Comparison of ENCODE assay signal across 1 cellular context in the genomic region with DNA sequence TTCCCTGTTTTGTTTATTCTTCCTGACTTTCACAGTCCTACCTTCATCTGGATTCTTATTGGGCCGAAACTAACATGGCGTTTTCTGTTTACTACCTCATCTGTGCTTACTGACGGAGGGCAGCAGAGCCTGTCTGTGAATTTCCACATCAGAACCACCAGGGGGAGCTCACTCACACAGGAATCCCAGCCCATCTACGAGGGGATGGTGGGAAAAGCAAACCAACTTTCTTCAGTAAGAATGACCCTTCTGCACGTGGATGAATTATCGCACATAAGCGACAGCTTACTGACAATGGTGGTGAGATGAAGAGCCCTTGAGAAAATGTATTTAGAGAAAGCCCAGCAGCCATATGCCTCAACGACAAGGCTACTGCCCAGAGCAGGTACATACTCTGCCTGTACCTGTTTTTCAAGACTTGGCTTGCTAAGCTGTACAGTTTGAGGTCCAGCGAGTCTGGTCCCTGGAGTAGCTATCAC.
TF ChIP-seq lines count a peak whose summit lies in the region.

No MANE protein-coding gene starts in this region.

TF ChIP-seq in K562, 482 proteins besides CTCF, POLR2A, EP300 and RAD21 (continued from another document and continues in another):
- TF ChIP-seq, protein P1, sequence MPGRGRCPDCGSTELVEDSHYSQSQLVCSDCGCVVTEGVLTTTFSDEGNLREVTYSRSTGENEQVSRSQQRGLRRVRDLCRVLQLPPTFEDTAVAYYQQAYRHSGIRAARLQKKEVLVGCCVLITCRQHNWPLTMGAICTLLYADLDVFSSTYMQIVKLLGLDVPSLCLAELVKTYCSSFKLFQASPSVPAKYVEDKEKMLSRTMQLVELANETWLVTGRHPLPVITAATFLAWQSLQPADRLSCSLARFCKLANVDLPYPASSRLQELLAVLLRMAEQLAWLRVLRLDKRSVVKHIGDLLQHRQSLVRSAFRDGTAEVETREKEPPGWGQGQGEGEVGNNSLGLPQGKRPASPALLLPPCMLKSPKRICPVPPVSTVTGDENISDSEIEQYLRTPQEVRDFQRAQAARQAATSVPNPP (IDR thresholded peaks at IDR 0.05; ENCODE audit: borderline replicate concordance, insufficient read depth, insufficient read length), result no peak
- TF ChIP-seq TEAD4 (IDR thresholded peaks at IDR 0.05; ENCODE audit: low read length), result peak; percentile 67
- TF ChIP-seq TEAD4 (CRISPR knock-in tag; IDR thresholded peaks at IDR 0.05; ENCODE audit: borderline replicate concordance), result no peak
- TF ChIP-seq NFATC3 (IDR thresholded peaks at IDR 0.05), result 0 out of 2 replicates have a peak, but pooled peaks have one; percentile 18
- 0 out of 2 replicates have a peak, but pooled peaks have one; percentile 11 for TF ChIP-seq ZZZ3 (IDR thresholded peaks at IDR 0.05)
- TF ChIP-seq ZKSCAN1 (IDR thresholded peaks at IDR 0.05; ENCODE audit: low read depth, low read length), result no peak
- TF ChIP-seq CBX8 (IDR thresholded peaks at IDR 0.05; ENCODE audit: borderline replicate concordance, extremely low read depth, low read depth, low read length, poor library complexity, severe bottlenecking), result no peak
- TF ChIP-seq, protein P2, sequence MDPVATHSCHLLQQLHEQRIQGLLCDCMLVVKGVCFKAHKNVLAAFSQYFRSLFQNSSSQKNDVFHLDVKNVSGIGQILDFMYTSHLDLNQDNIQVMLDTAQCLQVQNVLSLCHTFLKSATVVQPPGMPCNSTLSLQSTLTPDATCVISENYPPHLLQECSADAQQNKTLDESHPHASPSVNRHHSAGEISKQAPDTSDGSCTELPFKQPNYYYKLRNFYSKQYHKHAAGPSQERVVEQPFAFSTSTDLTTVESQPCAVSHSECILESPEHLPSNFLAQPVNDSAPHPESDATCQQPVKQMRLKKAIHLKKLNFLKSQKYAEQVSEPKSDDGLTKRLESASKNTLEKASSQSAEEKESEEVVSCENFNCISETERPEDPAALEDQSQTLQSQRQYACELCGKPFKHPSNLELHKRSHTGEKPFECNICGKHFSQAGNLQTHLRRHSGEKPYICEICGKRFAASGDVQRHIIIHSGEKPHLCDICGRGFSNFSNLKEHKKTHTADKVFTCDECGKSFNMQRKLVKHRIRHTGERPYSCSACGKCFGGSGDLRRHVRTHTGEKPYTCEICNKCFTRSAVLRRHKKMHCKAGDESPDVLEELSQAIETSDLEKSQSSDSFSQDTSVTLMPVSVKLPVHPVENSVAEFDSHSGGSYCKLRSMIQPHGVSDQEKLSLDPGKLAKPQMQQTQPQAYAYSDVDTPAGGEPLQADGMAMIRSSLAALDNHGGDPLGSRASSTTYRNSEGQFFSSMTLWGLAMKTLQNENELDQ (CRISPR knock-in tag; IDR thresholded peaks at IDR 0.05; ENCODE audit: borderline replicate concordance), result no peak
- TF ChIP-seq ZNF699 (CRISPR knock-in tag; IDR thresholded peaks at IDR 0.05; ENCODE audit: insufficient replicate concordance), result no peak
- 0 out of 2 replicates have a peak, but pooled peaks have one; percentile 47 for TF ChIP-seq GABPB1 (CRISPR knock-in tag; IDR thresholded peaks at IDR 0.05)
- TF ChIP-seq NCOR1 (IDR thresholded peaks at IDR 0.05), result no peak
- TF ChIP-seq ZC3H11A (IDR thresholded peaks at IDR 0.05; ENCODE audit: low read depth, low read length), result no peak
- no peak for TF ChIP-seq HNRNPUL1 (IDR thresholded peaks at IDR 0.05; ENCODE audit: low read length)
- TF ChIP-seq TEAD1 (CRISPR knock-in tag; IDR thresholded peaks at IDR 0.05), result peak in 1 of 2 experiments; percentile 80; a peak in 1 of 4 replicates
- TF ChIP-seq POLR2G (IDR thresholded peaks at IDR 0.05; ENCODE audit: low read depth, low read length), result no peak
- no peak for TF ChIP-seq TAF1 (IDR thresholded peaks at IDR 0.05; ENCODE audit: control insufficient read depth, extremely low read depth, insufficient read depth, low read length, severe bottlenecking)
- no peak; the same call in 1 of the 2 replicates for TF ChIP-seq ESRRA (IDR thresholded peaks at IDR 0.05; ENCODE audit: borderline replicate concordance, low read depth)
- TF ChIP-seq RHOXF2B (CRISPR knock-in tag; conservative IDR thresholded peaks at IDR 0.05), result no peak
- peak; percentile 67 for TF ChIP-seq MTA3 (IDR thresholded peaks at IDR 0.05; ENCODE audit: borderline replicate concordance)
- no peak for TF ChIP-seq RBM25 (IDR thresholded peaks at IDR 0.05; ENCODE audit: low read depth, low read length, severe bottlenecking)
- no peak for TF ChIP-seq ZNF212 (CRISPR knock-in tag; IDR thresholded peaks at IDR 0.05)
- no peak for TF ChIP-seq GTF2A2 (tag; IDR thresholded peaks at IDR 0.05)
- no peak for TF ChIP-seq ZNF445 (CRISPR knock-in tag; IDR thresholded peaks at IDR 0.05; ENCODE audit: low read depth)
- TF ChIP-seq SMAD3 (CRISPR knock-in tag; conservative IDR thresholded peaks at IDR 0.05), result no peak
- no peak for TF ChIP-seq ZNF644 (tag; IDR thresholded peaks at IDR 0.05; ENCODE audit: low read depth)
- no peak for TF ChIP-seq MCM5 (IDR thresholded peaks at IDR 0.05; ENCODE audit: low read depth)
- 0 out of 2 replicates have a peak, but pooled peaks have one; percentile 12 for TF ChIP-seq ZNF384 (IDR thresholded peaks at IDR 0.05; ENCODE audit: low read depth, low read length)
- no peak for TF ChIP-seq PTTG1 (tag; IDR thresholded peaks at IDR 0.05; ENCODE audit: low read depth)
- TF ChIP-seq, protein P3, sequence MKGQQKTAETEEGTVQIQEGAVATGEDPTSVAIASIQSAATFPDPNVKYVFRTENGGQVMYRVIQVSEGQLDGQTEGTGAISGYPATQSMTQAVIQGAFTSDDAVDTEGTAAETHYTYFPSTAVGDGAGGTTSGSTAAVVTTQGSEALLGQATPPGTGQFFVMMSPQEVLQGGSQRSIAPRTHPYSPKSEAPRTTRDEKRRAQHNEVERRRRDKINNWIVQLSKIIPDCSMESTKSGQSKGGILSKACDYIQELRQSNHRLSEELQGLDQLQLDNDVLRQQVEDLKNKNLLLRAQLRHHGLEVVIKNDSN (CRISPR knock-in tag; IDR thresholded peaks at IDR 0.05), result peak; percentile 36; the same call in 1 of the 2 replicates
- TF ChIP-seq, protein P4, sequence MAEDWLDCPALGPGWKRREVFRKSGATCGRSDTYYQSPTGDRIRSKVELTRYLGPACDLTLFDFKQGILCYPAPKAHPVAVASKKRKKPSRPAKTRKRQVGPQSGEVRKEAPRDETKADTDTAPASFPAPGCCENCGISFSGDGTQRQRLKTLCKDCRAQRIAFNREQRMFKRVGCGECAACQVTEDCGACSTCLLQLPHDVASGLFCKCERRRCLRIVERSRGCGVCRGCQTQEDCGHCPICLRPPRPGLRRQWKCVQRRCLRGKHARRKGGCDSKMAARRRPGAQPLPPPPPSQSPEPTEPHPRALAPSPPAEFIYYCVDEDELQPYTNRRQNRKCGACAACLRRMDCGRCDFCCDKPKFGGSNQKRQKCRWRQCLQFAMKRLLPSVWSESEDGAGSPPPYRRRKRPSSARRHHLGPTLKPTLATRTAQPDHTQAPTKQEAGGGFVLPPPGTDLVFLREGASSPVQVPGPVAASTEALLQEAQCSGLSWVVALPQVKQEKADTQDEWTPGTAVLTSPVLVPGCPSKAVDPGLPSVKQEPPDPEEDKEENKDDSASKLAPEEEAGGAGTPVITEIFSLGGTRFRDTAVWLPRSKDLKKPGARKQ (CRISPR knock-in tag; IDR thresholded peaks at IDR 0.05), result no peak
- TF ChIP-seq, protein P5, sequence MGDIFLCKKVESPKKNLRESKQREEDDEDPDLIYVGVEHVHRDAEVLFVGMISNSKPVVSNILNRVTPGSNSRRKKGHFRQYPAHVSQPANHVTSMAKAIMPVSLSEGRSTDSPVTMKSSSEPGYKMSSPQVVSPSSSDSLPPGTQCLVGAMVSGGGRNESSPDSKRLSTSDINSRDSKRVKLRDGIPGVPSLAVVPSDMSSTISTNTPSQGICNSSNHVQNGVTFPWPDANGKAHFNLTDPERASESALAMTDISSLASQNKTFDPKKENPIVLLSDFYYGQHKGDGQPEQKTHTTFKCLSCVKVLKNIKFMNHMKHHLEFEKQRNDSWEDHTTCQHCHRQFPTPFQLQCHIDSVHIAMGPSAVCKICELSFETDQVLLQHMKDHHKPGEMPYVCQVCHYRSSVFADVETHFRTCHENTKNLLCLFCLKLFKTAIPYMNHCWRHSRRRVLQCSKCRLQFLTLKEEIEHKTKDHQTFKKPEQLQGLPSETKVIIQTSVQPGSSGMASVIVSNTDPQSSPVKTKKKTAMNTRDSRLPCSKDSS (IDR thresholded peaks at IDR 0.05; ENCODE audit: low read depth, partially characterized antibody), result no peak
- no peak for TF ChIP-seq XRCC3 (IDR thresholded peaks at IDR 0.05)
- TF ChIP-seq, protein P6, sequence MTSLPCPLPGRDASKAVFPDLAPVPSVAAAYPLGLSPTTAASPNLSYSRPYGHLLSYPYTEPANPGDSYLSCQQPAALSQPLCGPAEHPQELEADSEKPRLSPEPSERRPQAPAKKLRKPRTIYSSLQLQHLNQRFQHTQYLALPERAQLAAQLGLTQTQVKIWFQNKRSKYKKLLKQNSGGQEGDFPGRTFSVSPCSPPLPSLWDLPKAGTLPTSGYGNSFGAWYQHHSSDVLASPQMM (CRISPR knock-in tag; IDR thresholded peaks at IDR 0.05), result no peak
- TF ChIP-seq, protein P7, sequence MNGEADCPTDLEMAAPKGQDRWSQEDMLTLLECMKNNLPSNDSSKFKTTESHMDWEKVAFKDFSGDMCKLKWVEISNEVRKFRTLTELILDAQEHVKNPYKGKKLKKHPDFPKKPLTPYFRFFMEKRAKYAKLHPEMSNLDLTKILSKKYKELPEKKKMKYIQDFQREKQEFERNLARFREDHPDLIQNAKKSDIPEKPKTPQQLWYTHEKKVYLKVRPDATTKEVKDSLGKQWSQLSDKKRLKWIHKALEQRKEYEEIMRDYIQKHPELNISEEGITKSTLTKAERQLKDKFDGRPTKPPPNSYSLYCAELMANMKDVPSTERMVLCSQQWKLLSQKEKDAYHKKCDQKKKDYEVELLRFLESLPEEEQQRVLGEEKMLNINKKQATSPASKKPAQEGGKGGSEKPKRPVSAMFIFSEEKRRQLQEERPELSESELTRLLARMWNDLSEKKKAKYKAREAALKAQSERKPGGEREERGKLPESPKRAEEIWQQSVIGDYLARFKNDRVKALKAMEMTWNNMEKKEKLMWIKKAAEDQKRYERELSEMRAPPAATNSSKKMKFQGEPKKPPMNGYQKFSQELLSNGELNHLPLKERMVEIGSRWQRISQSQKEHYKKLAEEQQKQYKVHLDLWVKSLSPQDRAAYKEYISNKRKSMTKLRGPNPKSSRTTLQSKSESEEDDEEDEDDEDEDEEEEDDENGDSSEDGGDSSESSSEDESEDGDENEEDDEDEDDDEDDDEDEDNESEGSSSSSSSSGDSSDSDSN (IDR thresholded peaks at IDR 0.05; ENCODE audit: borderline replicate concordance in 1 of 2, low read depth in 2 of 2, low read length in 2 of 2), result no peak
- TF ChIP-seq SETDB1 (IDR thresholded peaks at IDR 0.05; ENCODE audit: low read length), result no peak
- no peak for TF ChIP-seq ZNF668 (CRISPR knock-in tag; IDR thresholded peaks at IDR 0.05)
- no peak for TF ChIP-seq TFAM (CRISPR knock-in tag; conservative IDR thresholded peaks at IDR 0.05)
- TF ChIP-seq SREBF2 (CRISPR knock-in tag; IDR thresholded peaks at IDR 0.05), result no peak
- TF ChIP-seq CREB1 (IDR thresholded peaks at IDR 0.05), result no peak
- peak; percentile 36; the same call in 1 of the 2 replicates for TF ChIP-seq CREB1 (CRISPR knock-in tag; IDR thresholded peaks at IDR 0.05)
- TF ChIP-seq ZNF586 (CRISPR knock-in tag; conservative IDR thresholded peaks at IDR 0.05), result no peak
- no peak for TF ChIP-seq CHD1 (IDR thresholded peaks at IDR 0.05; ENCODE audit: low read length)
- TF ChIP-seq ZNF79 (CRISPR knock-in tag; IDR thresholded peaks at IDR 0.05; ENCODE audit: low read depth), result no peak
- TF ChIP-seq EP400 (IDR thresholded peaks at IDR 0.05), result peak; percentile 51; the same call in 1 of the 2 replicates
- TF ChIP-seq, protein P8, sequence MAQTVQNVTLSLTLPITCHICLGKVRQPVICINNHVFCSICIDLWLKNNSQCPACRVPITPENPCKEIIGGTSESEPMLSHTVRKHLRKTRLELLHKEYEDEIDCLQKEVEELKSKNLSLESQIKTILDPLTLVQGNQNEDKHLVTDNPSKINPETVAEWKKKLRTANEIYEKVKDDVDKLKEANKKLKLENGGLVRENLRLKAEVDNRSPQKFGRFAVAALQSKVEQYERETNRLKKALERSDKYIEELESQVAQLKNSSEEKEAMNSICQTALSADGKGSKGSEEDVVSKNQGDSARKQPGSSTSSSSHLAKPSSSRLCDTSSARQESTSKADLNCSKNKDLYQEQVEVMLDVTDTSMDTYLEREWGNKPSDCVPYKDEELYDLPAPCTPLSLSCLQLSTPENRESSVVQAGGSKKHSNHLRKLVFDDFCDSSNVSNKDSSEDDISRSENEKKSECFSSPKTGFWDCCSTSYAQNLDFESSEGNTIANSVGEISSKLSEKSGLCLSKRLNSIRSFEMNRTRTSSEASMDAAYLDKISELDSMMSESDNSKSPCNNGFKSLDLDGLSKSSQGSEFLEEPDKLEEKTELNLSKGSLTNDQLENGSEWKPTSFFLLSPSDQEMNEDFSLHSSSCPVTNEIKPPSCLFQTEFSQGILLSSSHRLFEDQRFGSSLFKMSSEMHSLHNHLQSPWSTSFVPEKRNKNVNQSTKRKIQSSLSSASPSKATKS (CRISPR knock-in tag; IDR thresholded peaks at IDR 0.05), result no peak
- no peak for TF ChIP-seq SRF (CRISPR knock-in tag; IDR thresholded peaks at IDR 0.05)
- TF ChIP-seq ETS2 (tag; IDR thresholded peaks at IDR 0.05; ENCODE audit: borderline replicate concordance, poor library complexity, severe bottlenecking), result no peak
- TF ChIP-seq IRF2 (CRISPR knock-in tag; IDR thresholded peaks at IDR 0.05), result no peak
- TF ChIP-seq ATF1 (CRISPR knock-in tag; IDR thresholded peaks at IDR 0.05), result no peak
- TF ChIP-seq ATF1 (tag; IDR thresholded peaks at IDR 0.05), result peak; percentile 51
- TF ChIP-seq SMC3 (conservative IDR thresholded peaks at IDR 0.05; ENCODE audit: insufficient read depth, low read depth, low read length), result peak; percentile 94
- no peak for TF ChIP-seq PYGO2 (tag; IDR thresholded peaks at IDR 0.05)
- TF ChIP-seq ZNF23 (CRISPR knock-in tag; IDR thresholded peaks at IDR 0.05), result no peak
- TF ChIP-seq, protein P9, sequence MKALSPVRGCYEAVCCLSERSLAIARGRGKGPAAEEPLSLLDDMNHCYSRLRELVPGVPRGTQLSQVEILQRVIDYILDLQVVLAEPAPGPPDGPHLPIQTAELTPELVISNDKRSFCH (CRISPR knock-in tag; IDR thresholded peaks at IDR 0.05), result no peak
- TF ChIP-seq, protein P9 (tag; IDR thresholded peaks at IDR 0.05), result no peak
- TF ChIP-seq PHF20 (IDR thresholded peaks at IDR 0.05; ENCODE audit: partially characterized antibody), result no peak
- no peak for TF ChIP-seq ZNF583 (CRISPR knock-in tag; IDR thresholded peaks at IDR 0.05)
- TF ChIP-seq CHD2 (IDR thresholded peaks at IDR 0.05; ENCODE audit: low read depth, low read length), result no peak
- no peak for TF ChIP-seq PTRF (tag; IDR thresholded peaks at IDR 0.05)
- no peak for TF ChIP-seq ZNF134 (CRISPR knock-in tag; conservative IDR thresholded peaks at IDR 0.05)
- TF ChIP-seq ILK (tag; IDR thresholded peaks at IDR 0.05; ENCODE audit: borderline replicate concordance, low read depth), result no peak
